Comparison of ENCODE assay signal across 10 cellular contexts in genomic region chr16:21100447-21100846, GRCh38. TPM values are rescaled to one million over a fixed set of nuclear protein-coding genes. Genes with fewer than 3 reads are reported as not detected.
DNase-seq lines count a peak whose midpoint lies in the region; ATAC-seq and TF ChIP-seq lines count a peak whose summit lies in the region.
"Had no signal": no experiment of that assay in that cellular context is flagged by ENCODE, and none has a peak within 500 bp of the region (broad histone marks: within the 10 kb centered on the region; RNA-seq: fewer than 3 reads in every experiment).

No MANE protein-coding gene starts in this region.

- DNase-seq in ELR (ENCODE audit: low read depth) (peak; percentile 74), NCI-H774 (lab: John Stamatoyannopoulos, UW) (peak; percentile 15), dermis blood vessel endothelial cell (peak; percentile 39), osteoblast (ENCODE audit: insufficient read length, low spot score, missing footprints) (peak; percentile 56), natural killer cell (no peak), left lobe of liver (ENCODE audit: low spot score) (no peak)
- no peak for DNase-seq in activated CD4-positive, CD25-positive, alpha-beta regulatory T cell treated with anti-CD3 and anti-CD28 coated beads, Interleukin-2, amount 50 U/mL, for 72 hours
- no peak for DNase-seq in activated effector memory CD4-positive, alpha-beta T cell treated with Interleukin-2 at 50 U/mL for 16 hours

- H3K4me2 ChIP-seq in osteoblast (ENCODE audit: insufficient read depth, low read length), result peak overlapping the region; percentile 49
- H3K4me2 ChIP-seq: KMS-11 had no signal

- H4K20me1 ChIP-seq in osteoblast (ENCODE audit: insufficient read depth, low read length), result no peaks in the 10 kb centered on the region

- H3K27me3 ChIP-seq in osteoblast (ENCODE audit: insufficient read depth, low read length), result no peaks in the 10 kb centered on the region

- intact Hi-C loops in natural killer cell (cut with micrococcal nuclease), result loop anchor here (5.0 kb wide), 1 partner anchor 248 kb away; no protein-coding TSS in a partner anchor

- H3K9me3 Mint-ChIP-seq in natural killer cell, result no peaks in the 10 kb centered on the region

- no peaks in the 10 kb centered on the region for H3K36me3 ChIP-seq in osteoblast (ENCODE audit: insufficient read depth, low read length)

- H3K36me3 Mint-ChIP-seq in natural killer cell, result no peaks in the 10 kb centered on the region

- peaks cover 34% of the 10 kb centered on the region for H3K4me1 ChIP-seq in osteoblast (ENCODE audit: insufficient read depth, low read length)

- no peaks in the 10 kb centered on the region for H3K79me2 ChIP-seq in osteoblast (ENCODE audit: insufficient read depth, low read length)

- H3K4me3 ChIP-seq in osteoblast (ENCODE audit: insufficient read depth, low read length), result no peak overlapping the region

- H3K9me3 ChIP-seq in osteoblast (ENCODE audit: low read depth, low read length), result no peaks in the 10 kb centered on the region

- H3K4me1 Mint-ChIP-seq in natural killer cell, result no peaks in the 10 kb centered on the region

- H3K27ac Mint-ChIP-seq in natural killer cell, result no peak overlapping the region

- H3K27me3 Mint-ChIP-seq in natural killer cell (ENCODE audit: low read depth in 2 of 2), result peaks cover 24 to 47% of the 10 kb centered on the region in 2 donors

- H2AFZ ChIP-seq in osteoblast (ENCODE audit: low read length), result peak overlapping the region; percentile 94

- TF ChIP-seq CTCF in osteoblast (IDR thresholded peaks at IDR 0.05; ENCODE audit: extremely low read depth, low read depth, low read length) (no peak), natural killer cell (IDR thresholded peaks at IDR 0.05) (no peak)

- no peak for ATAC-seq in natural killer cell
- ATAC-seq in left lobe of liver, result no peak
- ATAC-seq: sciatic nerve had no signal

- peak overlapping the region; percentile 42 for H3K27ac ChIP-seq in osteoblast (ENCODE audit: low read depth, low read length)
- H3K27ac ChIP-seq: KMS-11 had no signal

- no peak overlapping the region for H3K4me3 Mint-ChIP-seq in natural killer cell

RNA-seq across cellular contexts. Expression of gene DNAH3, which starts 50.2 kb away (rescaled TPM):
- not detected in 2 replicates for total RNA-seq in dermis blood vessel endothelial cell
- total RNA-seq in osteoblast, result not detected in 2 replicates
- not detected for total RNA-seq in natural killer cell
- total RNA-seq in left lobe of liver, result not detected

RNA-seq across cellular contexts. Expression of gene LDAF1, which starts 58.0 kb away (rescaled TPM):
- total RNA-seq in dermis blood vessel endothelial cell, result 12.5 and 49.7 TPM in 2 replicates
- total RNA-seq in osteoblast, result 65.5 and 92.5 TPM in 2 replicates
- 10 to 100 TPM in 1 of 3 donors, 1 to 10 TPM in 2; 4.6 to 12.9 (median 5.9) TPM for total RNA-seq in natural killer cell
- 1.4 TPM for total RNA-seq in left lobe of liver

Comparison
In these comparisons a context has a peak if more than half of its experiments do, and no peak if none do; other contexts are left out.
1. DNase-seq: peak in ELR (single experiment), NCI-H774 (single experiment), dermis blood vessel endothelial cell (single experiment) and osteoblast (single experiment); none in activated CD4-positive, CD25-positive, alpha-beta regulatory T cell treated with anti-CD3 and anti-CD28 coated beads, Interleukin-2, amount 50 U/mL, for 72 hours (single experiment), natural killer cell (single experiment), activated effector memory CD4-positive, alpha-beta T cell treated with Interleukin-2 at 50 U/mL for 16 hours (single experiment) and left lobe of liver (single experiment).